In genomic region chr16:47732806-47733150, GRCh38 we compare ENCODE assay signal across 9 cellular contexts.
DNase-seq lines count a peak whose midpoint lies in the region; ATAC-seq and TF ChIP-seq lines count a peak whose summit lies in the region.
"Had no signal": no experiment of that assay in that cellular context is flagged by ENCODE, and none has a peak within 500 bp of the region (broad histone marks: within the 10 kb centered on the region; RNA-seq: fewer than 3 reads in every experiment).

No MANE protein-coding gene starts in this region.

- intact Hi-C loops in PC-3 (cut with micrococcal nuclease): no loop called here

- H3K4me2 ChIP-seq in PC-3 (ENCODE audit: low read length): peak overlapping the region; percentile 44

- H3K36me3 ChIP-seq in PC-3 (ENCODE audit: low read depth, low read length): no peaks in the 10 kb centered on the region

- DNase-seq in NOMO-1 treated with DMSO at 0.1 percent for 48 hours (lab: John Stamatoyannopoulos, UW; ENCODE audit: unreplicated experiment): peak; percentile 32
- no peak for DNase-seq in NOMO-1 (lab: John Stamatoyannopoulos, UW; ENCODE audit: unreplicated experiment in 2 of 2)
- DNase-seq in PC-3: peak; percentile 71
- DNase-seq in chondrocyte (ENCODE audit: low spot score): no peak
- peak; percentile 33 for DNase-seq in pulmonary artery endothelial cell (ENCODE audit: low read depth, low spot score)
- DNase-seq in putamen (ENCODE audit: low spot score): no peak
- DNase-seq in SIG-M5 treated with dmso at 0.1 percent for 504 hours (lab: John Stamatoyannopoulos, UW; ENCODE audit: unreplicated experiment): no peak

- POLR2A ChIA-PET in PC-3 (lab: Charles Lee; ENCODE audit: unreplicated experiment): no interaction called here

- H3K4me3 Mint-ChIP-seq in chondrocyte (ENCODE audit: unreplicated experiment): peak overlapping the region; percentile 20

- peak overlapping the region; percentile 75 for H3K27ac ChIP-seq in PC-3 (ENCODE audit: low read length)

- no peak overlapping the region for H3K9ac ChIP-seq in PC-3 (ENCODE audit: low read length)

- no peaks in the 10 kb centered on the region for H3K79me2 ChIP-seq in PC-3 (ENCODE audit: low read length)

- no peaks in the 10 kb centered on the region for H3K9me2 ChIP-seq in PC-3 (replicated peaks; ENCODE audit: low read length)

- H3K9me3 ChIP-seq in PC-3 (ENCODE audit: low read length): no peaks in the 10 kb centered on the region

- TF ChIP-seq CTCF in PC-3 (conservative IDR thresholded peaks at IDR 0.05; ENCODE audit: low read depth, low read length) (no peak), chondrocyte (IDR thresholded peaks at IDR 0.05) (no peak)

- H3K27ac Mint-ChIP-seq in chondrocyte (ENCODE audit: unreplicated experiment): peak overlapping the region; percentile 70

- peaks cover 49% of the 10 kb centered on the region for H3K4me1 ChIP-seq in PC-3 (ENCODE audit: insufficient read depth, low read length)

- H3K4me1 Mint-ChIP-seq in chondrocyte (ENCODE audit: low read depth): peaks cover 32% of the 10 kb centered on the region

- H3K27me3 Mint-ChIP-seq in chondrocyte (ENCODE audit: low read depth): no peaks in the 10 kb centered on the region

- peaks cover 3% of the 10 kb centered on the region for H3F3A ChIP-seq in PC-3 (ENCODE audit: low read length, unreplicated experiment)

- no peaks in the 10 kb centered on the region for H3K36me3 Mint-ChIP-seq in chondrocyte (ENCODE audit: low read depth)

- BruUV-seq in PC-3 (replicated peaks; lab: Mats Ljungman, UMichigan): no TSS peak

- no peaks in the 10 kb centered on the region for H4K20me1 ChIP-seq in PC-3 (ENCODE audit: low read length)

- CTCF ChIA-PET in PC-3 (lab: Charles Lee): no interaction called here

- peak overlapping the region; percentile 76; the same call in 1 of the 2 replicates for H2AFZ ChIP-seq in PC-3 (ENCODE audit: low read length)

- ATAC-seq in PC-3: peak; percentile 83
- ATAC-seq in HG03378 (IDR thresholded peaks at IDR 0.05; ENCODE audit: unreplicated experiment): no peak
- ATAC-seq: K562 had no signal

- peak overlapping the region; percentile 6; the same call in 1 of the 2 replicates for H3K4me3 ChIP-seq in PC-3 (ENCODE audit: low read length)
- H3K4me3 ChIP-seq: K562 had no signal

- H3K27me3 ChIP-seq in PC-3 (ENCODE audit: low read length): no peaks in the 10 kb centered on the region

- H3K9me3 Mint-ChIP-seq in chondrocyte (ENCODE audit: low read depth): peaks cover 4% of the 10 kb centered on the region

Comparison
In these comparisons a context has a peak if more than half of its experiments do, and no peak if none do; other contexts are left out.
1. DNase-seq: peak in NOMO-1 treated with DMSO at 0.1 percent for 48 hours (single experiment), PC-3 (single experiment) and pulmonary artery endothelial cell (single experiment); none in NOMO-1 (0 of 2), chondrocyte (single experiment), putamen (single experiment) and SIG-M5 treated with dmso at 0.1 percent for 504 hours (single experiment).